Comparison of ENCODE assay signal across 7 cellular contexts in the genomic region with DNA sequence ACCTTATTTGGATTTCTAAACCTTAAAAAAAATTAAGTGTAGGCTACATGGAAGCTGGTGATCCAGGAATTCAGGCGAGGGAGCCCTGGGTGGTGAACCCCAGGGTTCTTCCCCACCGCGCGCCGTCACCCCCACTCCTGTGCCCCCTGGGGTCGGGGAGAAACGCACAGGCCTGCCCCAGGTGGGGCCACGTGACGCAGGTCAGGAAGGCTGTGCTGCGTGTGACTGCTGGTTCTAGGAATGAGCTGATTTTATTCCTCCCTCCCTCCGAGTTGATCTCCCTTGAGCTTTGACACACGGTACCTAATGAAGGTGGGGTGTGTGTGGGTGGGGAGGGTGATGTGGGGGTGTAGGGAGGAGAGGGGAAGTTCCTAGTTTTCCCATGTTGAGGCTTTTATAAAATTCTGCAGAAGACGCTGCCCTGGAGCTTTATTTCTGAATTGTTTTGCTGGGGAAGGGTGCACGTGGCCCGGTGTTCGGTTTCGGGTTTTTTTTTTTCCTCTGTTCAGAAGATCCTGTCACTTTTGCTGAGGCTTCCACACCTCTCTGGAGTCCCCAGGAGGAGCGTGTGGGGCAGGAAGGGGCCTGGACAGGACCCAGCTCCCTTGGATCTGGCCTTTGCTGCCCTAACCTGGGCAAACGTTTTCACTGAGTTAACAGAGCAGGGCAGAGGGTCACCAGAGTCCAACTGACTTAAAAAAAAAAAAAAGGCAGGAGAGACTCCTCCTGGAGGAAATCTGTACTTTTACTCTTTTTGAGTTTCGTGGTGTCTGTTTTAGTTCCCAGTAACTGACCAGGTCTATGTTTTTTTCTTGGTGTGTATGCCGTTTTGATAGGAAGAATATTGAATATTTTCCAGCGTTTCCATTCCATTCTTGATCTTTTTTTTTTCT. TPM values are rescaled to one million over a fixed set of nuclear protein-coding genes. Genes with fewer than 3 reads are reported as not detected.
A peak's percentile ranks its signal among the peaks of the same experiment; 100 is the strongest.
DNase-seq lines count a peak whose midpoint lies in the region; ATAC-seq and TF ChIP-seq lines count a peak whose summit lies in the region.

No MANE protein-coding gene starts in this region.

- peak overlapping the region; percentile 49; the same call in 1 of the 2 replicates for H2AFZ ChIP-seq in KMS-11 (ENCODE audit: low read depth)

- no peaks in the 10 kb centered on the region for H4K20me1 ChIP-seq in KMS-11 (ENCODE audit: insufficient read depth)

- ATAC-seq in esophagus mucosa (peak; percentile 32), omental fat pad (ENCODE audit: low FRiP score) (peak; percentile 16), GM21526 (IDR thresholded peaks at IDR 0.05; ENCODE audit: low FRiP score, unreplicated experiment) (no peak), HG03520 (IDR thresholded peaks at IDR 0.05; ENCODE audit: unreplicated experiment) (no peak)

- peaks cover 2% of the 10 kb centered on the region for H3K36me3 Mint-ChIP-seq in activated CD4-positive, alpha-beta memory T cell treated with anti-CD3 and anti-CD28 coated beads for 36 hours

- no peaks in the 10 kb centered on the region for H3K36me3 ChIP-seq in KMS-11 (ENCODE audit: insufficient read depth)

- H3K4me1 ChIP-seq in KMS-11 (ENCODE audit: low read depth, poor library complexity, severe bottlenecking): peaks cover 38% of the 10 kb centered on the region

- peak overlapping the region; percentile 69 for H3K27ac Mint-ChIP-seq in activated CD4-positive, alpha-beta memory T cell treated with anti-CD3 and anti-CD28 coated beads for 36 hours

- no peak for TF ChIP-seq CTCF in GM12875 (IDR thresholded peaks at IDR 0.05; ENCODE audit: borderline replicate concordance, insufficient read depth, low read depth, low read length)
- no peak for TF ChIP-seq CTCF in KMS-11 (conservative IDR thresholded peaks at IDR 0.05; ENCODE audit: low read depth, low read length)
- TF ChIP-seq CTCF in omental fat pad (IDR thresholded peaks at IDR 0.05): no peak

- peak overlapping the region; percentile 90 for H3K4me3 Mint-ChIP-seq in activated CD4-positive, alpha-beta memory T cell treated with anti-CD3 and anti-CD28 coated beads for 36 hours

- no peak overlapping the region for H3K27ac ChIP-seq in KMS-11

- H3K4me3 ChIP-seq in GM12875 (ENCODE audit: low read depth, low read length): peak overlapping the region; percentile 86
- no peak overlapping the region for H3K4me3 ChIP-seq in KMS-11 (IDR thresholded peaks at IDR 0.05; ENCODE audit: insufficient read depth, low read depth, low read length)

- peaks cover 65% of the 10 kb centered on the region for H3K27me3 ChIP-seq in KMS-11 (ENCODE audit: insufficient read depth, low read depth)

- no peaks in the 10 kb centered on the region for H3K9me3 Mint-ChIP-seq in activated CD4-positive, alpha-beta memory T cell treated with anti-CD3 and anti-CD28 coated beads for 36 hours

- no peaks in the 10 kb centered on the region for H3K79me2 ChIP-seq in KMS-11 (ENCODE audit: insufficient read depth, low read depth)

- no peaks in the 10 kb centered on the region for H3K27me3 Mint-ChIP-seq in activated CD4-positive, alpha-beta memory T cell treated with anti-CD3 and anti-CD28 coated beads for 36 hours

- peak overlapping the region; percentile 29; the same call in 1 of the 2 replicates for H3K9ac ChIP-seq in KMS-11

- intact Hi-C loops in activated CD4-positive, alpha-beta memory T cell treated with anti-CD3 and anti-CD28 coated beads for 36 hours (cut with micrococcal nuclease): loop anchor here (5.0 to 10.0 kb wide), 3 partner anchors 130 to 1827 kb away; partner anchors contain the start of genes FBXO31 and GINS2

- CTCF ChIA-PET in activated CD4-positive, alpha-beta memory T cell treated with anti-CD3 and anti-CD28 coated beads for 36 hours (lab: Charles Lee): interaction anchor here (0.6 to 2.7 kb wide), 9 partner anchors 10 to 160 kb away, joined by 3 to 17 read pairs (median 3); no protein-coding TSS in a partner anchor

- H3K4me2 ChIP-seq in KMS-11: peak overlapping the region; percentile 98

- POLR2A ChIA-PET in activated CD4-positive, alpha-beta memory T cell treated with anti-CD3 and anti-CD28 coated beads for 36 hours (lab: Charles Lee): interaction anchor here (0.6 to 1.6 kb wide), 3 partner anchors 13 to 1003 kb away, joined by 3 to 5 read pairs (median 3); partner anchors contain the start of gene GSE1

- DNase-seq in activated CD4-positive, alpha-beta memory T cell treated with anti-CD3 and anti-CD28 coated beads for 36 hours: peak; percentile 67
- DNase-seq in omental fat pad (ENCODE audit: low spot score): no peak

- peaks cover 31% of the 10 kb centered on the region for H3K4me1 Mint-ChIP-seq in activated CD4-positive, alpha-beta memory T cell treated with anti-CD3 and anti-CD28 coated beads for 36 hours (ENCODE audit: low read depth)

RNA-seq across cellular contexts. Expression of gene GSE1, which starts 55.8 kb away (rescaled TPM):
- 10 to 100 TPM; 15.3 to 16.0 TPM for total RNA-seq in activated CD4-positive, alpha-beta memory T cell treated with anti-CD3 and anti-CD28 coated beads for 36 hours
- total RNA-seq in esophagus mucosa (23.9 TPM), omental fat pad (100 to 1,000 TPM in 2 of 4 donors, 10 to 100 TPM in 2; 50.9 to 181 (median 90.9) TPM)

Comparison
In these comparisons a context has a peak if more than half of its experiments do, and no peak if none do; other contexts are left out.
1. ATAC-seq: peak in esophagus mucosa (single experiment) and omental fat pad (single experiment); none in GM21526 (single experiment) and HG03520 (single experiment).